ENCODE assay signal across 26 cellular contexts in the genomic region with DNA sequence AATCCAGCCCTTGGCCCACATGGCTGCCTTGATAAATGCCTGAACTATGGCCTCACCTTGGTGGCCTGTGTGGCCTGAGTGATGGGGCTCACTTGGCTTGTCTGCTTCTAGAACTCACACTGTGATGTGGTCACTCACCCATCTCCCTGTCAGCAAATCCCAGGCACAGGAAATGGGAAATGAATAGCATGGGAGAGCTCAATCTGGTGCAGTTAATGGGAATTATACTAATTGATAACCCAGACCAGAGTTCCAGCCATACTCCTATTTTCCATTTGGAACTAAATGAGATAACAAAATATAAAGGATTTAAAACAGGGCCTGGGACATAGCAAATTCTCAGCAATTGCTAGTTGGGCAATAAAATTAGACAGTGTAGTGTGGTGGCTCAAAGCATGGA.
"Had no signal": no experiment of that assay in that cellular context is flagged by ENCODE, and none has a peak within 500 bp of the region (broad histone marks: within the 10 kb centered on the region; RNA-seq: fewer than 3 reads in every experiment).

No MANE protein-coding gene starts in this region.

- H3K4me1 ChIP-seq: colonic mucosa, foreskin keratinocyte, lower lobe of right lung had no signal

- H3K9me3 ChIP-seq: colonic mucosa, gastroesophageal sphincter, lower lobe of right lung, mucosa of descending colon had no signal

- H3K4me3 ChIP-seq: colonic mucosa, gastroesophageal sphincter, heart left ventricle, hepatocyte, left ventricle myocardium inferior, lower lobe of right lung, mucosa of descending colon had no signal

- ATAC-seq: effector memory CD8-positive, alpha-beta T cell; esophagus mucosa; foreskin keratinocyte; gastroesophageal sphincter; heart left ventricle; left colon; left lobe of liver; lower lobe of right lung; mucosa of descending colon had no signal

- H3K9me3 Mint-ChIP-seq: dendritic cell treated with granulocyte-macrophage colony-stimulating factor and Interleukin-4, amounts not matched to agents 40 ng/mL and 50 ng/mL, for 4 days; effector memory CD8-positive, alpha-beta T cell; immature natural killer cell; mesothelial cell of epicardium had no signal

- H3K4me1 Mint-ChIP-seq: endodermal cell, immature natural killer cell, mesothelial cell of epicardium, naive B cell had no signal

- H3K36me3 Mint-ChIP-seq: immature natural killer cell, mesothelial cell of epicardium, naive B cell had no signal

- H3K36me3 ChIP-seq: colonic mucosa, gastroesophageal sphincter, heart left ventricle, left ventricle myocardium inferior, lower lobe of right lung had no signal

- H3K4me3 Mint-ChIP-seq: dendritic cell treated with granulocyte-macrophage colony-stimulating factor and Interleukin-4, amounts not matched to agents 40 ng/mL and 50 ng/mL, for 4 days; effector memory CD8-positive, alpha-beta T cell; endodermal cell; immature natural killer cell; mesothelial cell of epicardium; naive B cell had no signal

- DNase-seq: colonic mucosa; cortex of kidney; effector CD8-positive, alpha-beta T cell; effector memory CD8-positive, alpha-beta T cell; endodermal cell; erythroblast; heart left ventricle; hypothalamus; immature natural killer cell; islet precursor cell; kidney; kidney glomerular epithelial cell; left colon; left ventricle myocardium inferior; lower lobe of right lung; mesenchymal stem cell; mucosa of descending colon; naive B cell had no signal

- H3K27me3 ChIP-seq: colonic mucosa, hepatocyte had no signal

- H3K27ac ChIP-seq: colonic mucosa, epithelial cell of prostate, foreskin keratinocyte, gastroesophageal sphincter, heart left ventricle, hepatocyte, left ventricle myocardium inferior, lower lobe of right lung had no signal

- H3K27ac Mint-ChIP-seq: dendritic cell treated with granulocyte-macrophage colony-stimulating factor and Interleukin-4, amounts not matched to agents 40 ng/mL and 50 ng/mL, for 4 days; effector memory CD8-positive, alpha-beta T cell; endodermal cell; immature natural killer cell; mesothelial cell of epicardium; naive B cell had no signal
